8 cellular contexts compared by ENCODE assay signal in genomic region chr12:8950702-8951478, GRCh38. TPM values are rescaled to one million over a fixed set of nuclear protein-coding genes. Genes with fewer than 3 reads are reported as not detected.
DNase-seq lines count a peak whose midpoint lies in the region; ATAC-seq and TF ChIP-seq lines count a peak whose summit lies in the region.

No MANE protein-coding gene starts in this region.

- peak overlapping the region; percentile 70 for H3K4me3 ChIP-seq in Jurkat, Clone E6-1 (ENCODE audit: low read length)
- H3K4me3 ChIP-seq in mucosa of descending colon: peak overlapping the region; percentile 81

- peaks cover 7% of the 10 kb centered on the region for H3K27me3 Mint-ChIP-seq in brain

- no peaks in the 10 kb centered on the region for H3K9me3 ChIP-seq in mucosa of descending colon

- TF ChIP-seq CTCF in brain (conservative IDR thresholded peaks at IDR 0.05): no peak
- no peak for TF ChIP-seq CTCF in mucosa of descending colon (IDR thresholded peaks at IDR 0.05)

- peaks cover 8 to 19% (median 17%) of the 10 kb centered on the region in 5 experiments for H3K9me3 Mint-ChIP-seq in brain

- H3K4me3 Mint-ChIP-seq in brain: peak overlapping the region; percentile 93 to 99 (median 97)

- H3K36me3 ChIP-seq in mucosa of descending colon (ENCODE audit: low read depth): no peaks in the 10 kb centered on the region

- ATAC-seq in mucosa of descending colon (no peak), GM18907 (IDR thresholded peaks at IDR 0.05; ENCODE audit: unreplicated experiment) (no peak), HG03442 (IDR thresholded peaks at IDR 0.05; ENCODE audit: unreplicated experiment) (no peak), HG02852 (IDR thresholded peaks at IDR 0.05; ENCODE audit: unreplicated experiment) (no peak)

- H3K27ac Mint-ChIP-seq in brain: peak overlapping the region; percentile 93 to 98 (median 97)

- peaks cover 34% of the 10 kb centered on the region for H3K36me3 Mint-ChIP-seq in brain

- DNase-seq in AML-193 (lab: John Stamatoyannopoulos, UW): peak; percentile 31 to 34
- DNase-seq in Jurkat, Clone E6-1 (ENCODE audit: low read depth, low spot score): no peak
- no peak for DNase-seq in mucosa of descending colon
- no peak for DNase-seq in SKM-1 treated with dmso at 0.1 percent for 144 hours (lab: John Stamatoyannopoulos, UW; ENCODE audit: unreplicated experiment)

- H3K4me1 Mint-ChIP-seq in brain: peaks cover 35% of the 10 kb centered on the region

- H3K4me1 ChIP-seq in mucosa of descending colon (ENCODE audit: low read depth): peaks cover 12% of the 10 kb centered on the region

- intact Hi-C loops in mucosa of descending colon (cut with DNase I, micrococcal nuclease): no loop called here

RNA-seq across cellular contexts. Expression of gene M6PR, which starts 1.4 kb away (rescaled TPM):
- 169 TPM for polyA plus RNA-seq in Jurkat, Clone E6-1 (2012; ENCODE audit: insufficient read depth, insufficient read length)
- 71.5 TPM for polyA plus RNA-seq in brain (ENCODE audit: insufficient read depth, low read depth, low replicate concordance)
- 100 to 1,000 TPM; 104 to 126 (median 105) TPM for total RNA-seq in mucosa of descending colon

RNA-seq across cellular contexts. Expression of gene PHC1, which starts 36.6 kb away (rescaled TPM):
- polyA plus RNA-seq in Jurkat, Clone E6-1 (2012; ENCODE audit: insufficient read depth, insufficient read length): 21.2 TPM
- 54.5 TPM for polyA plus RNA-seq in brain (ENCODE audit: insufficient read depth, low read depth, low replicate concordance)
- total RNA-seq in mucosa of descending colon: 10 to 100 TPM in 2 of 3 donors, 1 to 10 TPM in 1; 7.5 to 49.3 (median 11.2) TPM

RNA-seq across cellular contexts. Expression of gene KLRG1, which starts 38.5 kb away (rescaled TPM):
- polyA plus RNA-seq in Jurkat, Clone E6-1 (2012; ENCODE audit: insufficient read depth, insufficient read length): 5.3 TPM
- polyA plus RNA-seq in brain (ENCODE audit: insufficient read depth, low read depth, low replicate concordance): 4.1 TPM
- 1 to 10 TPM; 1.1 to 4.1 (median 3.0) TPM for total RNA-seq in mucosa of descending colon

Comparison
In these comparisons a context has a peak if more than half of its experiments do, and no peak if none do; other contexts are left out.
1. DNase-seq: peak in AML-193 (2 of 2); none in Jurkat, Clone E6-1 (single experiment), mucosa of descending colon (0 of 3) and SKM-1 treated with dmso at 0.1 percent for 144 hours (single experiment).